ENCODE assay signal across 16 cellular contexts in the genomic region with DNA sequence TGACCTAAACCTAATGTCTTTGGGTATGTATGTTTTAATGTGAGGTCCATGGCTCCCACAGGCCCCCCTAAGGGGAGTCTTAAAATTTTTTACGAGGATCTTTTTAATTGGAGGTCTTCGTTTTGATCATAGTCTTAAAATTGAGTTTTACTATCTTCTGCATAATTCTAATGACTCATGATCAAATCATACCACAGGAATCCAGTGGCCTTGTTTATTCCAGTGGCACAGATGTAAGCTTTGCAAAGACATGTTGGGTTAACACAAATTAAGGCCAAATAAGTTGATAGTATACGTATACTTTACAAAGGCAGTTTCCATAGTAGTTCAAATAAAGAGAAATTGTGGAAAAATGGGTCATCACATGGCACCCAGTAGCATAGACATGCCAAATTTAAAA. TPM values are rescaled to one million over a fixed set of nuclear protein-coding genes. Genes with fewer than 3 reads are reported as not detected.
DNase-seq lines count a peak whose midpoint lies in the region; ATAC-seq and TF ChIP-seq lines count a peak whose summit lies in the region.
"Had no signal": no experiment of that assay in that cellular context is flagged by ENCODE, and none has a peak within 500 bp of the region (broad histone marks: within the 10 kb centered on the region; RNA-seq: fewer than 3 reads in every experiment).

No MANE protein-coding gene starts in this region.

- no peak for TF ChIP-seq CTCF in HCT116 (IDR thresholded peaks at IDR 0.05 in 2 of 3, conservative IDR thresholded peaks at IDR 0.05 in 1 of 3; ENCODE audit: borderline replicate concordance in 1 of 3, insufficient read depth in 1 of 3, low read depth in 2 of 3, low read length in 2 of 3)
- TF ChIP-seq CTCF in fibroblast of pulmonary artery (IDR thresholded peaks at IDR 0.05; ENCODE audit: low read length, missing control alignments) = no peak

- H3K36me3 Mint-ChIP-seq in activated CD4-positive, alpha-beta memory T cell treated with anti-CD3 and anti-CD28 coated beads for 36 hours = no peaks in the 10 kb centered on the region
- H3K36me3 Mint-ChIP-seq: IgD-negative memory B cell had no signal

- H3K9ac ChIP-seq in HCT116 (ENCODE audit: low read length) = no peak overlapping the region

- H3K4me3 ChIP-seq in HCT116 (replicated peaks in 1 of 2; ENCODE audit: low read depth in 1 of 2, low read length in 2 of 2) (no peak overlapping the region), fibroblast of pulmonary artery (replicated peaks; ENCODE audit: low read depth, low read length) (no peak overlapping the region)
- H3K4me3 ChIP-seq: esophagus squamous epithelium, lower lobe of right lung had no signal

- RAD21 ChIA-PET in HCT116 (lab: Charles Lee; ENCODE audit: low non-redundant PET in 1 of 2, low total read pairs in 2 of 2, uncharacterized antibody in 2 of 2, unreplicated experiment in 2 of 2) = no interaction called here

- no peak overlapping the region for H2AFZ ChIP-seq in HCT116 (ENCODE audit: low read depth, low read length, poor library complexity, severe bottlenecking)

- no peaks in the 10 kb centered on the region for H4K20me1 ChIP-seq in HCT116 (ENCODE audit: insufficient read depth)

- H3K9me3 Mint-ChIP-seq in activated CD4-positive, alpha-beta memory T cell treated with anti-CD3 and anti-CD28 coated beads for 36 hours = no peaks in the 10 kb centered on the region
- H3K9me3 Mint-ChIP-seq: activated CD8-positive, alpha-beta T cell treated with anti-CD3 and anti-CD28 coated beads for 36 hours; dendritic cell treated with granulocyte-macrophage colony-stimulating factor and Interleukin-4, amounts not matched to agents 40 ng/mL and 50 ng/mL, for 4 days; IgD-negative memory B cell had no signal

- H3K9me3 ChIP-seq in HCT116 (ENCODE audit: control insufficient read depth in 1 of 2, insufficient read depth in 1 of 2, low read depth in 1 of 2, low read length in 2 of 2) = no peaks in the 10 kb centered on the region
- H3K9me3 ChIP-seq: esophagus squamous epithelium, lower lobe of right lung had no signal

- H3K27ac ChIP-seq in HCT116 (ENCODE audit: low read depth, low read length) = no peak overlapping the region
- H3K27ac ChIP-seq: esophagus squamous epithelium, lower lobe of right lung, VCaP had no signal

- H3K4me1 ChIP-seq in HCT116 (ENCODE audit: control insufficient read depth in 1 of 2, insufficient read depth in 2 of 2, low read length in 2 of 2) = peaks cover 7 to 19% of the 10 kb centered on the region in 2 experiments
- H3K4me1 ChIP-seq: lower lobe of right lung had no signal

- intact Hi-C loops in HCT116 (cut with micrococcal nuclease) = no loop called here
- intact Hi-C loops in activated CD4-positive, alpha-beta memory T cell treated with anti-CD3 and anti-CD28 coated beads for 36 hours (cut with micrococcal nuclease) = no loop called here

- CTCF ChIA-PET in HCT116 (lab: Charles Lee) = no interaction called here
- CTCF ChIA-PET in activated CD4-positive, alpha-beta memory T cell treated with anti-CD3 and anti-CD28 coated beads for 36 hours (lab: Charles Lee) = no interaction called here

- peak overlapping the region; percentile 13; the same call in 1 of the 2 replicates for H3K4me2 ChIP-seq in HCT116 (ENCODE audit: low read length)

- DNase-seq in A172 (ENCODE audit: low spot score) = peak; percentile 75
- no peak for DNase-seq in HCT116 (ENCODE audit: low read depth, low spot score)
- peak; percentile 39 for DNase-seq in fibroblast of pulmonary artery (ENCODE audit: low read depth)
- no peak for DNase-seq in left lobe of liver (ENCODE audit: low spot score)
- DNase-seq in activated CD4-positive, alpha-beta memory T cell treated with anti-CD3 and anti-CD28 coated beads for 36 hours = no peak
- DNase-seq: activated CD8-positive, alpha-beta T cell treated with anti-CD3 and anti-CD28 coated beads for 36 hours; esophagus squamous epithelium; lower lobe of right lung; NCI-H345; retina had no signal

- no peak for ATAC-seq in HCT116
- ATAC-seq in SK-N-SH treated with all-trans-retinoic acid at 6 μM for 48 hours = 0 out of 3 replicates have a peak, but pooled peaks have one; percentile 12
- ATAC-seq in GM21360 (IDR thresholded peaks at IDR 0.05; ENCODE audit: unreplicated experiment) = no peak
- no peak for ATAC-seq in GM19395 (IDR thresholded peaks at IDR 0.05; ENCODE audit: unreplicated experiment)
- ATAC-seq in left lobe of liver = no peak
- ATAC-seq: activated CD8-positive, alpha-beta T cell treated with anti-CD3 and anti-CD28 coated beads for 36 hours; lower lobe of right lung had no signal

- peaks cover 40% of the 10 kb centered on the region for H3K27me3 Mint-ChIP-seq in activated CD4-positive, alpha-beta memory T cell treated with anti-CD3 and anti-CD28 coated beads for 36 hours

- H3K27me3 ChIP-seq in HCT116 (ENCODE audit: insufficient read depth, low read length) = no peaks in the 10 kb centered on the region; the same call in 1 of the 2 replicates

- no peak for TF ChIP-seq RAD21 in HCT116 (IDR thresholded peaks at IDR 0.05; ENCODE audit: low read depth)

- H3K4me1 Mint-ChIP-seq in activated CD4-positive, alpha-beta memory T cell treated with anti-CD3 and anti-CD28 coated beads for 36 hours (ENCODE audit: low read depth) = no peaks in the 10 kb centered on the region
- H3K4me1 Mint-ChIP-seq: IgD-negative memory B cell had no signal

- no peak overlapping the region for H3K4me3 Mint-ChIP-seq in activated CD4-positive, alpha-beta memory T cell treated with anti-CD3 and anti-CD28 coated beads for 36 hours
- H3K4me3 Mint-ChIP-seq: activated CD8-positive, alpha-beta T cell treated with anti-CD3 and anti-CD28 coated beads for 36 hours; dendritic cell treated with granulocyte-macrophage colony-stimulating factor and Interleukin-4, amounts not matched to agents 40 ng/mL and 50 ng/mL, for 4 days; IgD-negative memory B cell had no signal

- no peaks in the 10 kb centered on the region for H3K9me2 ChIP-seq in HCT116 (ENCODE audit: insufficient read depth)

- POLR2A ChIA-PET in HCT116 (lab: Charles Lee) = no interaction called here
- POLR2A ChIA-PET in activated CD4-positive, alpha-beta memory T cell treated with anti-CD3 and anti-CD28 coated beads for 36 hours (lab: Charles Lee) = no interaction called here

- H3K27ac Mint-ChIP-seq in activated CD4-positive, alpha-beta memory T cell treated with anti-CD3 and anti-CD28 coated beads for 36 hours = no peak overlapping the region
- H3K27ac Mint-ChIP-seq: activated CD8-positive, alpha-beta T cell treated with anti-CD3 and anti-CD28 coated beads for 36 hours; dendritic cell treated with granulocyte-macrophage colony-stimulating factor and Interleukin-4, amounts not matched to agents 40 ng/mL and 50 ng/mL, for 4 days; IgD-negative memory B cell had no signal

- no TSS peak for BruUV-seq in HCT116 (replicated peaks; lab: Mats Ljungman, UMichigan)

- H3K36me3 ChIP-seq in HCT116 (ENCODE audit: control insufficient read depth in 1 of 2, insufficient read depth in 2 of 2, low read length in 2 of 2) = no peaks in the 10 kb centered on the region
- H3K36me3 ChIP-seq: esophagus squamous epithelium, lower lobe of right lung had no signal

- no peaks in the 10 kb centered on the region for H3K79me2 ChIP-seq in HCT116 (ENCODE audit: insufficient read depth, low read length)

- no peak for TF ChIP-seq POLR2A in HCT116 (IDR thresholded peaks at IDR 0.05; ENCODE audit: borderline replicate concordance, extremely low read depth, insufficient read depth, insufficient read length)

TF ChIP-seq in HCT116, 20 proteins besides CTCF, POLR2A, EP300 and RAD21 (continues in another document):
- TF ChIP-seq JUND (IDR thresholded peaks at IDR 0.05) = 0 out of 2 replicates have a peak, but pooled peaks have one; percentile 36
- TF ChIP-seq FOSL1 (IDR thresholded peaks at IDR 0.05; ENCODE audit: low read depth) = peak; percentile 49
- no peak for TF ChIP-seq ZNF274 (IDR thresholded peaks at IDR 0.05; ENCODE audit: low read depth, low read length)
- TF ChIP-seq EGR1 (IDR thresholded peaks at IDR 0.05; ENCODE audit: low read depth) = no peak
- TF ChIP-seq ATF3 (IDR thresholded peaks at IDR 0.05) = no peak
- TF ChIP-seq CEBPB (IDR thresholded peaks at IDR 0.05; ENCODE audit: low read depth) = no peak
- no peak for TF ChIP-seq SIN3A (IDR thresholded peaks at IDR 0.05; ENCODE audit: low read depth)
- no peak for TF ChIP-seq TCF7L2 (IDR thresholded peaks at IDR 0.05; ENCODE audit: borderline replicate concordance, extremely low read depth, insufficient read depth, insufficient read length)
- TF ChIP-seq SP1 (IDR thresholded peaks at IDR 0.05; ENCODE audit: low read depth) = no peak

TF ChIP-seq in SK-N-SH treated with all-trans-retinoic acid at 6 μM for 48 hours, 23 proteins besides CTCF, POLR2A, EP300 and RAD21 (continues in another document):
- TF ChIP-seq, protein P1, sequence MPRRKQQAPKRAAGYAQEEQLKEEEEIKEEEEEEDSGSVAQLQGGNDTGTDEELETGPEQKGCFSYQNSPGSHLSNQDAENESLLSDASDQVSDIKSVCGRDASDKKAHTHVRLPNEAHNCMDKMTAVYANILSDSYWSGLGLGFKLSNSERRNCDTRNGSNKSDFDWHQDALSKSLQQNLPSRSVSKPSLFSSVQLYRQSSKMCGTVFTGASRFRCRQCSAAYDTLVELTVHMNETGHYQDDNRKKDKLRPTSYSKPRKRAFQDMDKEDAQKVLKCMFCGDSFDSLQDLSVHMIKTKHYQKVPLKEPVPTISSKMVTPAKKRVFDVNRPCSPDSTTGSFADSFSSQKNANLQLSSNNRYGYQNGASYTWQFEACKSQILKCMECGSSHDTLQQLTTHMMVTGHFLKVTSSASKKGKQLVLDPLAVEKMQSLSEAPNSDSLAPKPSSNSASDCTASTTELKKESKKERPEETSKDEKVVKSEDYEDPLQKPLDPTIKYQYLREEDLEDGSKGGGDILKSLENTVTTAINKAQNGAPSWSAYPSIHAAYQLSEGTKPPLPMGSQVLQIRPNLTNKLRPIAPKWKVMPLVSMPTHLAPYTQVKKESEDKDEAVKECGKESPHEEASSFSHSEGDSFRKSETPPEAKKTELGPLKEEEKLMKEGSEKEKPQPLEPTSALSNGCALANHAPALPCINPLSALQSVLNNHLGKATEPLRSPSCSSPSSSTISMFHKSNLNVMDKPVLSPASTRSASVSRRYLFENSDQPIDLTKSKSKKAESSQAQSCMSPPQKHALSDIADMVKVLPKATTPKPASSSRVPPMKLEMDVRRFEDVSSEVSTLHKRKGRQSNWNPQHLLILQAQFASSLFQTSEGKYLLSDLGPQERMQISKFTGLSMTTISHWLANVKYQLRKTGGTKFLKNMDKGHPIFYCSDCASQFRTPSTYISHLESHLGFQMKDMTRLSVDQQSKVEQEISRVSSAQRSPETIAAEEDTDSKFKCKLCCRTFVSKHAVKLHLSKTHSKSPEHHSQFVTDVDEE (CRISPR knock-in tag; IDR thresholded peaks at IDR 0.05) = no peak
- TF ChIP-seq TCF4 (CRISPR knock-in tag; IDR thresholded peaks at IDR 0.05; ENCODE audit: borderline replicate concordance) = no peak

RNA-seq across cellular contexts. Expression of gene FJX1, which starts 33.9 kb away (rescaled TPM):
- 38.3 and 53.4 TPM in 2 replicates for total RNA-seq in A172 (2014; rRNA removed; shearing (Covaris generic))
- total RNA-seq in HCT116 (2021; ENCODE audit: unreplicated experiment) = 13.7 TPM
- 5.5 and 6.1 TPM in 2 replicates for polyA plus RNA-seq in HCT116 (2012)
- total RNA-seq in left lobe of liver = 0.73 TPM
- total RNA-seq in activated CD4-positive, alpha-beta memory T cell treated with anti-CD3 and anti-CD28 coated beads for 36 hours = under 1 TPM; 0.46 to 0.62 TPM
- polyA plus RNA-seq: IgD-negative memory B cell had no signal

RNA-seq across cellular contexts. Expression of gene PAMR1, which starts 58.9 kb away (rescaled TPM):
- 0.43 and 0.53 TPM in 2 replicates for total RNA-seq in A172 (2014; rRNA removed; shearing (Covaris generic))
- total RNA-seq in HCT116 (2021; ENCODE audit: unreplicated experiment) (not detected), left lobe of liver (1.8 TPM)
- polyA plus RNA-seq in HCT116 (2012) = not detected in 2 replicates
- total RNA-seq in activated CD4-positive, alpha-beta memory T cell treated with anti-CD3 and anti-CD28 coated beads for 36 hours = not detected
- total RNA-seq: activated CD8-positive, alpha-beta T cell treated with anti-CD3 and anti-CD28 coated beads for 36 hours had no signal
- polyA plus RNA-seq: IgD-negative memory B cell had no signal

Comparison
In these comparisons a context has a peak if more than half of its experiments do, and no peak if none do; other contexts are left out.
1. DNase-seq: peak in A172 (single experiment) and fibroblast of pulmonary artery (single experiment); none in HCT116 (single experiment), left lobe of liver (single experiment) and activated CD4-positive, alpha-beta memory T cell treated with anti-CD3 and anti-CD28 coated beads for 36 hours (single experiment).